ENCODE assay signal across 8 cellular contexts in genomic region chr10:104330168-104331117, GRCh38. TPM values are rescaled to one million over a fixed set of nuclear protein-coding genes. Genes with fewer than 3 reads are reported as not detected.
DNase-seq lines count a peak whose midpoint lies in the region; ATAC-seq and TF ChIP-seq lines count a peak whose summit lies in the region.

No MANE protein-coding gene starts in this region.

- H3K27me3 Mint-ChIP-seq in GM23338 (ENCODE audit: insufficient read depth, low read depth, poor library complexity) = peaks cover 12% of the 10 kb centered on the region
- H3K27me3 Mint-ChIP-seq in activated naive CD8-positive, alpha-beta T cell = no peaks in the 10 kb centered on the region
- H3K27me3 Mint-ChIP-seq in activated T-cell treated with anti-CD3 and anti-CD28 coated beads, Interleukin-2, amount 50 U/mL, for 4 hours (ENCODE audit: low read depth) = no peaks in the 10 kb centered on the region

- no peak for TF ChIP-seq CTCF in GM23338 (conservative IDR thresholded peaks at IDR 0.05; ENCODE audit: low read depth in 2 of 2)
- no peak for TF ChIP-seq CTCF in gastrocnemius medialis (IDR thresholded peaks at IDR 0.05 in 4 of 5, conservative IDR thresholded peaks at IDR 0.05 in 1 of 5)

- H3K27me3 ChIP-seq in GM23338 (ENCODE audit: insufficient read depth) (no peaks in the 10 kb centered on the region), gastrocnemius medialis (no peaks in the 10 kb centered on the region)

- peak overlapping the region; percentile 97 for H3K27ac Mint-ChIP-seq in GM23338
- peak overlapping the region; percentile 88 for H3K27ac Mint-ChIP-seq in activated naive CD8-positive, alpha-beta T cell

- H3K9me2 ChIP-seq in GM23338 (ENCODE audit: insufficient read depth) = no peaks in the 10 kb centered on the region

- intact Hi-C loops in left ventricle myocardium superior (cut with micrococcal nuclease) = no loop called here
- intact Hi-C loops in gastrocnemius medialis (cut with DNase I; ENCODE audit: low total_unique reads) = loop anchor here (10.0 kb wide), 1 partner anchor 416 kb away; the partner anchor contains the start of gene STN1

- peak overlapping the region; percentile 3; the same call in 1 of the 3 replicates for H3K4me3 Mint-ChIP-seq in GM23338
- H3K4me3 Mint-ChIP-seq in activated naive CD8-positive, alpha-beta T cell = peak overlapping the region; percentile 83
- no peak overlapping the region for H3K4me3 Mint-ChIP-seq in activated T-cell treated with anti-CD3 and anti-CD28 coated beads, Interleukin-2, amount 50 U/mL, for 4 hours

- in situ Hi-C loops in gastrocnemius medialis (cut with MboI; ENCODE audit: low sequenced_read_pairs in 4 of 4) (no loop called here), KBM-7 (cut with MboI; ENCODE audit: low pct_unique_long_range_greater_than_20kb, low sequenced_read_pairs) (no loop called here)

- peaks cover 97% of the 10 kb centered on the region for H3K79me2 ChIP-seq in GM23338 (replicated peaks; ENCODE audit: insufficient read depth)

- DNase-seq in GM23338 (ENCODE audit: low spot score) (no peak), left ventricle myocardium superior (peak; percentile 71), gastrocnemius medialis (peak; percentile 55 to 75), NCI-H2107 treated with DMSO at 0.1 percent for 48 hours (lab: John Stamatoyannopoulos, UW; ENCODE audit: unreplicated experiment) (no peak), KBM-7 (no peak), NCI-H1694 treated with DMSO at 0.1 percent for 48 hours (lab: John Stamatoyannopoulos, UW) (no peak)
- no peak for DNase-seq in activated T-cell treated with anti-CD3 and anti-CD28 coated beads, Interleukin-2, amount 50 U/mL, for 4 hours

- H2AFZ ChIP-seq in GM23338 = no peak overlapping the region

- H3K36me3 Mint-ChIP-seq in GM23338 (ENCODE audit: low read depth) = peaks cover 12% of the 10 kb centered on the region
- H3K36me3 Mint-ChIP-seq in activated naive CD8-positive, alpha-beta T cell = peaks cover under 1% of the 10 kb centered on the region
- peaks cover 15% of the 10 kb centered on the region for H3K36me3 Mint-ChIP-seq in activated T-cell treated with anti-CD3 and anti-CD28 coated beads, Interleukin-2, amount 50 U/mL, for 4 hours (ENCODE audit: insufficient read depth)

- H3K4me1 ChIP-seq in GM23338 (ENCODE audit: insufficient read depth) (peaks cover 83% of the 10 kb centered on the region), gastrocnemius medialis (peaks cover 74 to 82% of the 10 kb centered on the region in 2 donors)

- H3K27ac ChIP-seq in GM23338 (ENCODE audit: low read depth) (peak overlapping the region; percentile 92), gastrocnemius medialis (peak overlapping the region; percentile 82 to 97 (median 92))

- TF ChIP-seq POLR2A in gastrocnemius medialis (IDR thresholded peaks at IDR 0.05) = no peak

- H3K36me3 ChIP-seq in GM23338 (ENCODE audit: insufficient read depth) (no peaks in the 10 kb centered on the region), gastrocnemius medialis (no peaks in the 10 kb centered on the region)

- peak overlapping the region; percentile 61 for H3K4me2 ChIP-seq in GM23338

- H3K4me3 ChIP-seq in GM23338 (0 out of 2 replicates have a peak overlapping the region, but pooled peaks have one; percentile 13), gastrocnemius medialis (peak overlapping the region in 3 of 4 donors; percentile 4 to 6 (median 6))

- peaks cover 7% of the 10 kb centered on the region for H3F3A ChIP-seq in GM23338 (replicated peaks; ENCODE audit: low read depth)

- peaks cover 2% of the 10 kb centered on the region; the same call in 1 of the 2 replicates for H4K20me1 ChIP-seq in GM23338 (replicated peaks; ENCODE audit: insufficient read depth)

- no peak for ATAC-seq in GM23338
- peak; percentile 27 for ATAC-seq in left ventricle myocardium superior
- peak; percentile 19 to 26 for ATAC-seq in gastrocnemius medialis
- ATAC-seq in activated T-cell treated with anti-CD3 and anti-CD28 coated beads, Interleukin-2, amount 50 U/mL, for 4 hours = no peak

- H3K9me3 Mint-ChIP-seq in GM23338 = no peaks in the 10 kb centered on the region; the same call in 2 of the 3 replicates
- H3K9me3 Mint-ChIP-seq in activated naive CD8-positive, alpha-beta T cell (ENCODE audit: low read depth) = no peaks in the 10 kb centered on the region
- no peaks in the 10 kb centered on the region for H3K9me3 Mint-ChIP-seq in activated T-cell treated with anti-CD3 and anti-CD28 coated beads, Interleukin-2, amount 50 U/mL, for 4 hours

- peaks cover 95% of the 10 kb centered on the region for H3K4me1 Mint-ChIP-seq in GM23338
- H3K4me1 Mint-ChIP-seq in activated naive CD8-positive, alpha-beta T cell (ENCODE audit: low read depth) = peaks cover 99% of the 10 kb centered on the region
- H3K4me1 Mint-ChIP-seq in activated T-cell treated with anti-CD3 and anti-CD28 coated beads, Interleukin-2, amount 50 U/mL, for 4 hours (ENCODE audit: low read depth) = peaks cover 97% of the 10 kb centered on the region

- H3K9me3 ChIP-seq in gastrocnemius medialis = no peaks in the 10 kb centered on the region

TF ChIP-seq in GM23338, 12 proteins besides CTCF, POLR2A, EP300 and RAD21 (continues in another document):
- TF ChIP-seq CREB1 (CRISPR knock-in tag; IDR thresholded peaks at IDR 0.05; ENCODE audit: low read depth) = no peak
- no peak for TF ChIP-seq EZH2phosphoT487 (IDR thresholded peaks at IDR 0.05; ENCODE audit: unreplicated experiment)
- TF ChIP-seq NANOG (IDR thresholded peaks at IDR 0.05; ENCODE audit: borderline replicate concordance) = no peak
- no peak for TF ChIP-seq REST (IDR thresholded peaks at IDR 0.05; ENCODE audit: unreplicated experiment)
- TF ChIP-seq ZNF331 (CRISPR knock-in tag; IDR thresholded peaks at IDR 0.05; ENCODE audit: low read depth) = no peak
- TF ChIP-seq STAT1 (IDR thresholded peaks at IDR 0.05; ENCODE audit: unreplicated experiment) = no peak
- TF ChIP-seq JUNB (IDR thresholded peaks at IDR 0.05; ENCODE audit: unreplicated experiment) = no peak
- no peak for TF ChIP-seq POLR2AphosphoS5 (IDR thresholded peaks at IDR 0.05; ENCODE audit: low read depth)
- TF ChIP-seq ETS1 (IDR thresholded peaks at IDR 0.05) = no peak
- TF ChIP-seq ZNF114 (CRISPR knock-in tag; IDR thresholded peaks at IDR 0.05) = no peak

RNA-seq across cellular contexts. Expression of gene ITPRIP, which starts 7.8 kb away (rescaled TPM):
- total RNA-seq in GM23338 (2014; rRNA removed; shearing (Covaris generic)) = 15.2 and 15.9 TPM in 2 replicates
- 6.4 and 6.9 TPM in 2 replicates for polyA plus RNA-seq in GM23338 (2016; fragmentation: Nextera tagmentation; extraction: Ambion mirVana)
- total RNA-seq in left ventricle myocardium superior (27.6 TPM), gastrocnemius medialis (10 to 100 TPM in 1 of 4 donors, 1 to 10 TPM in 3; 5.0 to 19.9 (median 7.9) TPM)
- total RNA-seq in activated T-cell treated with anti-CD3 and anti-CD28 coated beads, Interleukin-2, amount 50 U/mL, for 4 hours = 10 to 100 TPM; 18.1 to 21.9 (median 19.5) TPM

RNA-seq across cellular contexts. Expression of gene CFAP58, which starts 23.2 kb away (rescaled TPM):
- 0.39 and 0.63 TPM in 2 replicates for total RNA-seq in GM23338 (2014; rRNA removed; shearing (Covaris generic))
- polyA plus RNA-seq in GM23338 (2016; fragmentation: Nextera tagmentation; extraction: Ambion mirVana) = 0.24 and 0.89 TPM in 2 replicates
- total RNA-seq in left ventricle myocardium superior = 1.2 TPM
- under 1 TPM in 3 of 4 donors, not detected in 1; 0.13 to 0.36 (median 0.27) TPM for total RNA-seq in gastrocnemius medialis
- total RNA-seq in activated T-cell treated with anti-CD3 and anti-CD28 coated beads, Interleukin-2, amount 50 U/mL, for 4 hours = not detected

Comparison
In these comparisons a context has a peak if more than half of its experiments do, and no peak if none do; other contexts are left out.
1. ATAC-seq: peak in left ventricle myocardium superior (single experiment) and gastrocnemius medialis (2 of 2); none in GM23338 (single experiment) and activated T-cell treated with anti-CD3 and anti-CD28 coated beads, Interleukin-2, amount 50 U/mL, for 4 hours (0 of 2).
2. DNase-seq: peak in left ventricle myocardium superior (single experiment) and gastrocnemius medialis (2 of 2); none in GM23338 (single experiment), NCI-H2107 treated with DMSO at 0.1 percent for 48 hours (single experiment), KBM-7 (single experiment), activated T-cell treated with anti-CD3 and anti-CD28 coated beads, Interleukin-2, amount 50 U/mL, for 4 hours (single experiment) and NCI-H1694 treated with DMSO at 0.1 percent for 48 hours (single experiment).